ENCODE assay signal across 20 cellular contexts in the genomic region with DNA sequence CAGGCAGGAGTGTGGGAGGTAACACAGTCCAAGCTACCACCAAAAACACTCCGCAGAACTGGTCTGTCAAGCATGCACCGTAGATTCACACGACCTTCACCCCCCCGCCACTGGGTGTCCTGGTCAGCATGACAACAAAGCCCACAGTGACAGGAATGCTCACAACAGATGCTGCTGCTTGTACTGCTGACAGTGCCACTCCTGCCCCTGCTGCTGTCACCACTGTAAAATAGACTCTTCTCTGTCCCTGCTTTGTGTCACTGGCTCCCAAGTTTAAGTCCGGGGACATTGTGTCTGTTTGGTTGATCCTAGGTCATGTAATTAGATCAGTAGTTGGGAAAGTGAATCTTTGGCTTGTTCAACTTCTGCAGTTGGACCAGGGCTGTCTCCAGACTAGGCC. TPM values are rescaled to one million over a fixed set of nuclear protein-coding genes. Genes with fewer than 3 reads are reported as not detected.
DNase-seq lines count a peak whose midpoint lies in the region; ATAC-seq, FAIRE-seq and TF ChIP-seq lines count a peak whose summit lies in the region.
"Had no signal": no experiment of that assay in that cellular context is flagged by ENCODE, and none has a peak within 500 bp of the region (broad histone marks: within the 10 kb centered on the region; RNA-seq: fewer than 3 reads in every experiment).

No MANE protein-coding gene starts in this region.

- H3K4me1 ChIP-seq in Caco-2 (no peaks in the 10 kb centered on the region), heart right ventricle (peaks cover 0 to 2% (median 0%) of the 10 kb centered on the region in 9 donors), small intestine (ENCODE audit: control insufficient read depth in 2 of 2, insufficient read depth in 1 of 2, low read depth in 1 of 2, low read length in 1 of 2) (no peaks in the 10 kb centered on the region)
- H3K4me1 ChIP-seq: ascending aorta, testis had no signal

- CTCF ChIA-PET in Caco-2 (lab: Charles Lee), result no interaction called here

- H3K4me3 ChIP-seq in Caco-2 (ENCODE audit: low read depth, low read length) (no peak overlapping the region), heart right ventricle (no peak overlapping the region), MG63 (no peak overlapping the region), small intestine (ENCODE audit: low read depth in 1 of 2, low read length in 2 of 2) (no peak overlapping the region)
- H3K4me3 ChIP-seq: ascending aorta, PC-9, SK-N-MC, testis had no signal

- H3K36me3 ChIP-seq in Caco-2 (ENCODE audit: control insufficient read depth, insufficient read depth, low read length), result no peaks in the 10 kb centered on the region
- no peaks in the 10 kb centered on the region for H3K36me3 ChIP-seq in heart right ventricle
- no peaks in the 10 kb centered on the region for H3K36me3 ChIP-seq in MG63
- no peaks in the 10 kb centered on the region for H3K36me3 ChIP-seq in small intestine (ENCODE audit: control insufficient read depth in 2 of 2, insufficient read depth in 2 of 2, low read length in 2 of 2)
- H3K36me3 ChIP-seq: ascending aorta had no signal

- H3K9me3 ChIP-seq in Caco-2, result no peaks in the 10 kb centered on the region
- no peaks in the 10 kb centered on the region for H3K9me3 ChIP-seq in heart right ventricle
- H3K9me3 ChIP-seq in MG63, result no peaks in the 10 kb centered on the region
- no peaks in the 10 kb centered on the region for H3K9me3 ChIP-seq in small intestine (ENCODE audit: control insufficient read depth, low read depth)
- H3K9me3 ChIP-seq: ascending aorta, testis had no signal

- POLR2A ChIA-PET in Caco-2 (lab: Charles Lee), result interaction anchor here (0.6 kb wide), 1 partner anchor 37 kb away, joined by 3 read pairs; no protein-coding TSS in a partner anchor

- H3K4me3 Mint-ChIP-seq in Caco-2 (ENCODE audit: unreplicated experiment) (no peak overlapping the region), neural crest cell (no peak overlapping the region)
- H3K4me3 Mint-ChIP-seq: activated naive CD4-positive, alpha-beta T cell treated with anti-CD3 and anti-CD28 coated beads, Interleukin-2, amount 50 U/mL, for 24 hours; nephron had no signal

- H3K27ac ChIP-seq in heart right ventricle (no peak overlapping the region), small intestine (ENCODE audit: low read depth in 1 of 2, low read length in 1 of 2) (no peak overlapping the region)
- H3K27ac ChIP-seq: ascending aorta, PC-9, SK-N-MC, testis had no signal

- H3K4me1 Mint-ChIP-seq in Caco-2 (ENCODE audit: low read depth, unreplicated experiment), result no peaks in the 10 kb centered on the region
- H3K4me1 Mint-ChIP-seq in neural crest cell, result peaks cover 11% of the 10 kb centered on the region
- H3K4me1 Mint-ChIP-seq: nephron had no signal

- H3K27me3 ChIP-seq in Caco-2 (replicated peaks; ENCODE audit: control insufficient read depth, insufficient read depth, low read length) (no peaks in the 10 kb centered on the region), heart right ventricle (peaks cover 0 to 4% (median 0%) of the 10 kb centered on the region in 7 donors), MG63 (no peaks in the 10 kb centered on the region), small intestine (ENCODE audit: control insufficient read depth in 2 of 2, insufficient read depth in 2 of 2, low read length in 2 of 2) (no peaks in the 10 kb centered on the region)
- H3K27me3 ChIP-seq: ascending aorta, testis had no signal

- ATAC-seq in heart right ventricle, result peak; percentile 29 to 94 (median 80)
- no peak for ATAC-seq in HG02981 (IDR thresholded peaks at IDR 0.05; ENCODE audit: unreplicated experiment)

- H3K36me3 Mint-ChIP-seq in Caco-2 (ENCODE audit: insufficient read depth, unreplicated experiment) (no peaks in the 10 kb centered on the region), neural crest cell (ENCODE audit: low read depth) (no peaks in the 10 kb centered on the region)
- H3K36me3 Mint-ChIP-seq: activated naive CD4-positive, alpha-beta T cell treated with anti-CD3 and anti-CD28 coated beads, Interleukin-2, amount 50 U/mL, for 24 hours had no signal

- H3K9me3 Mint-ChIP-seq in Caco-2 (ENCODE audit: unreplicated experiment) (no peaks in the 10 kb centered on the region), neural crest cell (no peaks in the 10 kb centered on the region)
- H3K9me3 Mint-ChIP-seq: activated naive CD4-positive, alpha-beta T cell treated with anti-CD3 and anti-CD28 coated beads, Interleukin-2, amount 50 U/mL, for 24 hours; nephron had no signal

- BruUV-seq in Caco-2 (replicated peaks; lab: Mats Ljungman, UMichigan), result no TSS peak

- no peak overlapping the region for H3K27ac Mint-ChIP-seq in Caco-2 (ENCODE audit: unreplicated experiment)
- no peak overlapping the region for H3K27ac Mint-ChIP-seq in neural crest cell (ENCODE audit: unreplicated experiment)
- H3K27ac Mint-ChIP-seq: activated naive CD4-positive, alpha-beta T cell treated with anti-CD3 and anti-CD28 coated beads, Interleukin-2, amount 50 U/mL, for 24 hours; nephron had no signal

- H3K27me3 Mint-ChIP-seq in Caco-2 (ENCODE audit: insufficient read depth, unreplicated experiment) (no peaks in the 10 kb centered on the region), neural crest cell (ENCODE audit: low read depth) (peaks cover 17% of the 10 kb centered on the region)

- WGBS in heart right ventricle, 2 donors, result 19 to 30% methylated on average over 5 of the region's 5 CpGs
- WGBS in small intestine, 3 donors, result 28 to 62% (median 55%) methylated on average over 5 of the region's 5 CpGs

- no peak for FAIRE-seq in small intestine (lab: Jason Lieb, UNC)

- TF ChIP-seq CTCF in Caco-2 (IDR thresholded peaks at IDR 0.05; ENCODE audit: insufficient read depth in 1 of 2, low read depth in 1 of 2, low read length in 1 of 2, severe bottlenecking in 1 of 2, unreplicated experiment in 1 of 2) (no peak), heart right ventricle (IDR thresholded peaks at IDR 0.05) (no peak), neural crest cell (conservative IDR thresholded peaks at IDR 0.05) (no peak)

- intact Hi-C loops in Caco-2 (cut with micrococcal nuclease; ENCODE audit: unreplicated experiment) (no loop called here), heart right ventricle (cut with DNase I) (no loop called here)

- DNase-seq in Caco-2 (peak; percentile 60 to 70), NCI-H748 treated with DMSO at 0.1 percent for 48 hours (lab: John Stamatoyannopoulos, UW) (peak; percentile 33), heart right ventricle (peak in 1 of 2 donors; percentile 26), neural crest cell (ENCODE audit: low read depth, low spot score) (peak; percentile 25), MG63 (no peak), small intestine (no peak)
- DNase-seq: effector memory CD4-positive, alpha-beta T cell; NCI-H526; PC-9; testis had no signal

RNA-seq across cellular contexts. Expression of a gene that starts 7.0 kb away (rescaled TPM):
- total RNA-seq in Caco-2 (2022) (not detected in 2 replicates), heart right ventricle (not detected), neural crest cell (not detected in 2 replicates)
- polyA plus RNA-seq in heart right ventricle (not detected), small intestine (not detected)
- not detected in 2 replicates for total RNA-seq in MG63 (2014; rRNA removed; shearing (Covaris generic); ENCODE audit: low replicate concordance)
- total RNA-seq: activated CD8-positive, alpha-beta memory T cell treated with anti-CD3 and anti-CD28 coated beads for 36 hours; ascending aorta; cerebellum; HT1080; LHCN-M2; mesenteric fat pad; PC-9 had no signal

RNA-seq across cellular contexts. Expression of a gene that starts 22.6 kb away (rescaled TPM):
- total RNA-seq in Caco-2 (2022), result not detected in 2 replicates
- total RNA-seq in heart right ventricle, result 10 to 100 TPM; 13.5 to 30.6 (median 19.4) TPM
- polyA plus RNA-seq in heart right ventricle, result 10 to 100 TPM; 11.1 to 32.7 TPM
- not detected in 2 replicates for total RNA-seq in neural crest cell
- not detected in 2 replicates for total RNA-seq in MG63 (2014; rRNA removed; shearing (Covaris generic); ENCODE audit: low replicate concordance)
- polyA plus RNA-seq in small intestine, result 10 to 100 TPM in 1 of 3 donors, 1 to 10 TPM in 1, under 1 TPM in 1; 0.22 to 13.6 (median 1.4) TPM
- total RNA-seq: activated CD8-positive, alpha-beta memory T cell treated with anti-CD3 and anti-CD28 coated beads for 36 hours; LHCN-M2; PC-9 had no signal

RNA-seq across cellular contexts. Expression of a gene that starts 37.5 kb away (rescaled TPM):
- total RNA-seq in Caco-2 (2022), result 3.6 and 3.7 TPM in 2 replicates
- total RNA-seq in heart right ventricle, result 1 to 10 TPM; 1.5 to 4.5 (median 2.3) TPM
- 1 to 10 TPM; 2.4 to 6.8 TPM for polyA plus RNA-seq in heart right ventricle
- 2.3 and 3.5 TPM in 2 replicates for total RNA-seq in neural crest cell
- 1.0 TPM in 1 of 2 replicates, not detected in the other for total RNA-seq in MG63 (2014; rRNA removed; shearing (Covaris generic); ENCODE audit: low replicate concordance)
- polyA plus RNA-seq in small intestine, result 1 to 10 TPM; 2.2 to 4.9 (median 2.7) TPM

RNA-seq across cellular contexts. Expression of a gene that starts 44.2 kb away (rescaled TPM):
- 13.2 and 15.2 TPM in 2 replicates for total RNA-seq in Caco-2 (2022)
- 10 to 100 TPM; 20.7 to 28.2 (median 24.4) TPM for total RNA-seq in heart right ventricle
- 10 to 100 TPM; 32.3 to 53.5 TPM for polyA plus RNA-seq in heart right ventricle
- total RNA-seq in neural crest cell, result 48.5 and 51.0 TPM in 2 replicates
- total RNA-seq in MG63 (2014; rRNA removed; shearing (Covaris generic); ENCODE audit: low replicate concordance), result 22.1 and 22.3 TPM in 2 replicates
- polyA plus RNA-seq in small intestine, result 10 to 100 TPM; 15.0 to 40.4 (median 27.0) TPM

Comparison
In these comparisons a context has a peak if more than half of its experiments do, and no peak if none do; other contexts are left out.
1. DNase-seq: peak in Caco-2 (2 of 2), NCI-H748 treated with DMSO at 0.1 percent for 48 hours (single experiment) and neural crest cell (single experiment); none in MG63 (single experiment) and small intestine (single experiment).
2. RNA of a gene that starts 22.6 kb away (total RNA-seq): 13.5 to 30.6 TPM in heart right ventricle; not detected in Caco-2, not detected in neural crest cell and not detected in MG63; every median in the first group is over 10 times any median in the second.